ENCODE assay signal across 8 cellular contexts in genomic region chr5:141875795-141876627, GRCh38. TPM values are rescaled to one million over a fixed set of nuclear protein-coding genes. Genes with fewer than 3 reads are reported as not detected.
DNase-seq lines count a peak whose midpoint lies in the region; FAIRE-seq and TF ChIP-seq lines count a peak whose summit lies in the region.

No MANE protein-coding gene starts in this region.

- no peak for FAIRE-seq in astrocyte (lab: Jason Lieb, UNC)
- no peak for FAIRE-seq in keratinocyte (lab: Jason Lieb, UNC)

- H3K4me1 ChIP-seq in astrocyte (ENCODE audit: insufficient read depth, low read length) (peaks cover 27% of the 10 kb centered on the region), keratinocyte (ENCODE audit: control insufficient read depth, extremely low read depth, insufficient read depth, low read length) (peaks cover 34% of the 10 kb centered on the region), smooth muscle cell (ENCODE audit: low read depth) (peaks cover 51% of the 10 kb centered on the region)

- no peaks in the 10 kb centered on the region for H3F3A ChIP-seq in smooth muscle cell (ENCODE audit: low read depth)

- H3K36me3 ChIP-seq in astrocyte (ENCODE audit: insufficient read depth, low read length) (no peaks in the 10 kb centered on the region), keratinocyte (ENCODE audit: control insufficient read depth in 2 of 2, extremely low read depth in 1 of 2, insufficient read depth in 2 of 2, low read length in 2 of 2) (no peaks in the 10 kb centered on the region), smooth muscle cell (ENCODE audit: low read depth) (no peaks in the 10 kb centered on the region)

- H3K27me3 Mint-ChIP-seq in astrocyte (ENCODE audit: low read depth, unreplicated experiment), result peaks cover 37% of the 10 kb centered on the region

- no peaks in the 10 kb centered on the region for H3K9me3 ChIP-seq in astrocyte (ENCODE audit: insufficient read depth, low read depth, low read length)
- no peaks in the 10 kb centered on the region for H3K9me3 ChIP-seq in keratinocyte (ENCODE audit: control insufficient read depth, low read depth, low read length)
- no peaks in the 10 kb centered on the region for H3K9me3 ChIP-seq in smooth muscle cell (replicated peaks; ENCODE audit: low read depth)

- H3K36me3 Mint-ChIP-seq in astrocyte (ENCODE audit: low read depth, unreplicated experiment), result peaks cover 4% of the 10 kb centered on the region

- peak; percentile 17 for DNase-seq in NCI-H1105 treated with DMSO at 0.1 percent for 48 hours (lab: John Stamatoyannopoulos, UW)
- no peak for DNase-seq in NCI-H1105 (lab: John Stamatoyannopoulos, UW)
- DNase-seq in astrocyte (ENCODE audit: low read depth), result no peak
- no peak for DNase-seq in keratinocyte (ENCODE audit: low read depth, low spot score)
- DNase-seq in smooth muscle cell (lab: John Stamatoyannopoulos, UW; ENCODE audit: unreplicated experiment), result no peak
- DNase-seq in NCI-H2081 (lab: John Stamatoyannopoulos, UW), result no peak
- DNase-seq in GOT3 (lab: John Stamatoyannopoulos, UW), result no peak
- DNase-seq in superior temporal gyrus (ENCODE audit: extremely low spot score), result no peak

- H3K4me1 Mint-ChIP-seq in astrocyte (ENCODE audit: low read depth, unreplicated experiment), result peaks cover 25% of the 10 kb centered on the region

- peaks cover 43% of the 10 kb centered on the region for H3K27me3 ChIP-seq in astrocyte (ENCODE audit: insufficient read depth, low read length)
- H3K27me3 ChIP-seq in keratinocyte (ENCODE audit: control insufficient read depth, extremely low read depth, insufficient read depth, low read length), result peaks cover 50% of the 10 kb centered on the region
- H3K27me3 ChIP-seq in smooth muscle cell (ENCODE audit: low read depth), result peaks cover 58% of the 10 kb centered on the region

- H2AFZ ChIP-seq in astrocyte (ENCODE audit: low read depth, low read length), result peak overlapping the region; percentile 50
- H2AFZ ChIP-seq in keratinocyte (ENCODE audit: control insufficient read depth, low read length), result peak overlapping the region; percentile 3
- no peak overlapping the region for H2AFZ ChIP-seq in smooth muscle cell (ENCODE audit: low read depth)

- H3K9me1 ChIP-seq in keratinocyte (ENCODE audit: control insufficient read depth, extremely low read depth, insufficient read depth, low read length), result no peaks in the 10 kb centered on the region

- H3K27ac Mint-ChIP-seq in astrocyte (ENCODE audit: unreplicated experiment), result no peak overlapping the region

- peaks cover 13% of the 10 kb centered on the region for H4K20me1 ChIP-seq in astrocyte (ENCODE audit: insufficient read depth, low read length)
- no peaks in the 10 kb centered on the region for H4K20me1 ChIP-seq in keratinocyte (ENCODE audit: control insufficient read depth, extremely low read depth, insufficient read depth, low read length)
- H4K20me1 ChIP-seq in smooth muscle cell (ENCODE audit: low read depth), result no peaks in the 10 kb centered on the region

- H3K79me2 ChIP-seq in astrocyte (ENCODE audit: insufficient read depth, low read length) (no peaks in the 10 kb centered on the region), keratinocyte (ENCODE audit: control insufficient read depth, insufficient read depth, low read length) (peaks cover 11% of the 10 kb centered on the region), smooth muscle cell (ENCODE audit: low read depth) (no peaks in the 10 kb centered on the region)

- no peak overlapping the region for H3K27ac ChIP-seq in astrocyte (ENCODE audit: low read depth, low read length)
- H3K27ac ChIP-seq in keratinocyte (ENCODE audit: control insufficient read depth, insufficient read depth, low read length), result no peak overlapping the region
- H3K27ac ChIP-seq in smooth muscle cell (ENCODE audit: low read depth), result no peak overlapping the region

- no peak overlapping the region for H3K9ac ChIP-seq in astrocyte (ENCODE audit: low read length)
- H3K9ac ChIP-seq in keratinocyte (ENCODE audit: control insufficient read depth, extremely low read depth, insufficient read depth, low read length), result peak overlapping the region; percentile 60
- no peak overlapping the region for H3K9ac ChIP-seq in smooth muscle cell (ENCODE audit: low read depth)

- no peaks in the 10 kb centered on the region for H3K9me3 Mint-ChIP-seq in astrocyte (ENCODE audit: unreplicated experiment)

- H3K4me2 ChIP-seq in astrocyte (ENCODE audit: low read length) (peak overlapping the region; percentile 81), keratinocyte (ENCODE audit: control insufficient read depth, extremely low read depth, insufficient read depth, low read depth, low read length) (peak overlapping the region; percentile 71), smooth muscle cell (peak overlapping the region; percentile 97)

- 2% methylated on average over 49 of the region's 65 CpGs for WGBS in smooth muscle cell (ENCODE audit: low lambda C conversion rate)

- peak overlapping the region; percentile 79 for H3K4me3 Mint-ChIP-seq in astrocyte (ENCODE audit: unreplicated experiment)

- H3K4me3 ChIP-seq in astrocyte (ENCODE audit: insufficient read depth, low read depth, low read length), result peak overlapping the region; percentile 51
- peak overlapping the region; percentile 45 to 84 (median 57) for H3K4me3 ChIP-seq in keratinocyte (ENCODE audit: control insufficient read depth in 2 of 3, extremely low read depth in 1 of 3, insufficient read depth in 2 of 3, low read depth in 1 of 3, low read length in 3 of 3)
- H3K4me3 ChIP-seq in smooth muscle cell, result peak overlapping the region; percentile 67

- dilution Hi-C loops in keratinocyte (cut with MboI; ENCODE audit: extremely low pct_ligation_motif_present, low sequenced_read_pairs), result no loop called here

- TF ChIP-seq CTCF in astrocyte (IDR thresholded peaks at IDR 0.05; ENCODE audit: insufficient read depth, low read depth, low read length), result no peak
- no peak for TF ChIP-seq CTCF in keratinocyte (optimal IDR thresholded peaks at IDR 0.05 in 1 of 3, IDR thresholded peaks at IDR 0.05 in 1 of 3, conservative IDR thresholded peaks at IDR 0.05 in 1 of 3; ENCODE audit: extremely low read depth in 1 of 3, insufficient read depth in 2 of 3, low read length in 3 of 3)
- no peak for TF ChIP-seq CTCF in smooth muscle cell (IDR thresholded peaks at IDR 0.05; ENCODE audit: borderline replicate concordance, insufficient read depth, poor library complexity, severe bottlenecking)

RNA-seq across cellular contexts. Expression of gene PCDH1, which starts 2.2 kb away (rescaled TPM):
- total RNA-seq in astrocyte (9.1 and 11.5 TPM in 2 replicates), smooth muscle cell (4.5 and 14.7 TPM in 2 replicates)
- polyA plus RNA-seq in keratinocyte (10.0 to 19.9 TPM (median 14.2 TPM) in 3 replicates), smooth muscle cell (2.5 and 3.1 TPM in 2 replicates)
- 76.5 TPM for polyA plus RNA-seq in keratinocyte (2011; ENCODE audit: low read depth)
- polyA plus RNA-seq in keratinocyte (2011; cell fraction: cytosol; rRNA removed), result 6.6 and 7.2 TPM in 2 replicates
- 32.7 and 43.1 TPM in 2 replicates for polyA plus RNA-seq in keratinocyte (2011; cell fraction: nucleus; rRNA removed)
- 18.0 and 74.0 TPM in 2 replicates for polyA plus RNA-seq in keratinocyte (2012; ENCODE audit: low replicate concordance)
- polyA minus RNA-seq in keratinocyte, result 45.5 to 90.7 TPM (median 50.3 TPM) in 3 replicates
- 24.2 TPM for polyA minus RNA-seq in keratinocyte (2011; cell fraction: cytosol; rRNA and poly(A)+ RNA removed)
- 71.8 and 73.0 TPM in 2 replicates for polyA minus RNA-seq in keratinocyte (2011; cell fraction: nucleus; rRNA and poly(A)+ RNA removed)

RNA-seq across cellular contexts. Expression of gene DELE1, which starts 47.7 kb away (rescaled TPM):
- total RNA-seq in astrocyte, result 37.6 and 38.2 TPM in 2 replicates
- polyA plus RNA-seq in keratinocyte, result 37.3 to 49.6 TPM (median 37.5 TPM) in 3 replicates
- polyA plus RNA-seq in keratinocyte (2011; ENCODE audit: low read depth), result 9.4 TPM
- 29.6 and 34.1 TPM in 2 replicates for polyA plus RNA-seq in keratinocyte (2011; cell fraction: cytosol; rRNA removed)
- 106 and 128 TPM in 2 replicates for polyA plus RNA-seq in keratinocyte (2011; cell fraction: nucleus; rRNA removed)
- polyA plus RNA-seq in keratinocyte (2012; ENCODE audit: low replicate concordance), result 28.3 and 30.1 TPM in 2 replicates
- polyA minus RNA-seq in keratinocyte, result 38.8 to 47.1 TPM (median 43.9 TPM) in 3 replicates
- 19.2 TPM for polyA minus RNA-seq in keratinocyte (2011; cell fraction: cytosol; rRNA and poly(A)+ RNA removed)
- polyA minus RNA-seq in keratinocyte (2011; cell fraction: nucleus; rRNA and poly(A)+ RNA removed), result 22.9 and 39.2 TPM in 2 replicates
- total RNA-seq in smooth muscle cell, result 32.0 and 35.8 TPM in 2 replicates
- polyA plus RNA-seq in smooth muscle cell, result 20.7 and 21.5 TPM in 2 replicates
